1 cellular context compared by ENCODE assay signal in the genomic region with DNA sequence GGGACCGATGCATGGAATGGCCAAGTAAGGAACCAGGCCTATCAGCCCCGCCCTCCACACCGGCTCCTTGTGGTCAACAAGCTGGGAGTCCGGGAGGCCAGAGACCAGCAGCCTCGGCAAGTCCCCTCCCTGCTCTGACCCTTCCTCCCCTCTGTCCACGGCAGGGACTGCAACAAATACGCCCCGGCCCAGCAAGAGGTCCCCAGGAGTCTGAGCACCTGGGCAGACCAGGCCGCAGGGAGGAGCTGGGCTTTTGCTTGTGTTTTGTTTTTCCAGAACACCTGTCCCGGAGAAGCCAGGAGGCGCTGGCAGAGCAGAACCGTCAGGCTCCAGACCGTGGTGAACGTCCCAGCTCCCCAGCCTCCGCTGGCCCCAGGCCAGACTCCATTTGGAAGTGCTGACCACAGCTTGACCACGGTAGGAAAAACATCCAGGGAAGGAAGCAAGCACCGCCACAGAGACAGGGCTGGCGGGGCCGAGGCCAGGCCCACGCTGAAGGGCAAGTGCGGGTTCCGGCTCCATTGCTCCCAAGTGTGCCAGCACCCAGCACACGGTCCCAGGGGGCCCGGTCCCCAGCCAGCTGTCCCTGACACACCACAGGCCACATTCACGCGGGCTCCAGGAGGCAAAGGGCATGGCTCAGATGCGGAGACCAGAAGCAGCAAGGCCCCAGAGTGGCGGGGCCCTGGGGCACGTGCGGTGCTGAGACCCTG.
TF ChIP-seq lines count a peak whose summit lies in the region.

No MANE protein-coding gene starts in this region.

TF ChIP-seq in HepG2, 621 proteins besides CTCF, POLR2A, EP300 and RAD21 (continued from another document):
- TF ChIP-seq, protein P1, sequence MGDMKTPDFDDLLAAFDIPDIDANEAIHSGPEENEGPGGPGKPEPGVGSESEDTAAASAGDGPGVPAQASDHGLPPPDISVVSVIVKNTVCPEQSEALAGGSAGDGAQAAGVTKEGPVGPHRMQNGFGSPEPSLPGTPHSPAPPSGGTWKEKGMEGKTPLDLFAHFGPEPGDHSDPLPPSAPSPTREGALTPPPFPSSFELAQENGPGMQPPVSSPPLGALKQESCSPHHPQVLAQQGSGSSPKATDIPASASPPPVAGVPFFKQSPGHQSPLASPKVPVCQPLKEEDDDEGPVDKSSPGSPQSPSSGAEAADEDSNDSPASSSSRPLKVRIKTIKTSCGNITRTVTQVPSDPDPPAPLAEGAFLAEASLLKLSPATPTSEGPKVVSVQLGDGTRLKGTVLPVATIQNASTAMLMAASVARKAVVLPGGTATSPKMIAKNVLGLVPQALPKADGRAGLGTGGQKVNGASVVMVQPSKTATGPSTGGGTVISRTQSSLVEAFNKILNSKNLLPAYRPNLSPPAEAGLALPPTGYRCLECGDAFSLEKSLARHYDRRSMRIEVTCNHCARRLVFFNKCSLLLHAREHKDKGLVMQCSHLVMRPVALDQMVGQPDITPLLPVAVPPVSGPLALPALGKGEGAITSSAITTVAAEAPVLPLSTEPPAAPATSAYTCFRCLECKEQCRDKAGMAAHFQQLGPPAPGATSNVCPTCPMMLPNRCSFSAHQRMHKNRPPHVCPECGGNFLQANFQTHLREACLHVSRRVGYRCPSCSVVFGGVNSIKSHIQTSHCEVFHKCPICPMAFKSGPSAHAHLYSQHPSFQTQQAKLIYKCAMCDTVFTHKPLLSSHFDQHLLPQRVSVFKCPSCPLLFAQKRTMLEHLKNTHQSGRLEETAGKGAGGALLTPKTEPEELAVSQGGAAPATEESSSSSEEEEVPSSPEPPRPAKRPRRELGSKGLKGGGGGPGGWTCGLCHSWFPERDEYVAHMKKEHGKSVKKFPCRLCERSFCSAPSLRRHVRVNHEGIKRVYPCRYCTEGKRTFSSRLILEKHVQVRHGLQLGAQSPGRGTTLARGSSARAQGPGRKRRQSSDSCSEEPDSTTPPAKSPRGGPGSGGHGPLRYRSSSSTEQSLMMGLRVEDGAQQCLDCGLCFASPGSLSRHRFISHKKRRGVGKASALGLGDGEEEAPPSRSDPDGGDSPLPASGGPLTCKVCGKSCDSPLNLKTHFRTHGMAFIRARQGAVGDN (CRISPR knock-in tag; IDR thresholded peaks at IDR 0.05): 0 out of 2 replicates have a peak, but pooled peaks have one; percentile 39
- TF ChIP-seq FOXA1 (IDR thresholded peaks at IDR 0.05) (no peak), FOXA1 (CRISPR knock-in tag; IDR thresholded peaks at IDR 0.05) (no peak), HNRNPK (IDR thresholded peaks at IDR 0.05; ENCODE audit: low read depth, low read length, poor library complexity, severe bottlenecking) (no peak), AGO2 (optimal IDR thresholded peaks at IDR 0.05; ENCODE audit: low read depth, low read length) (peak; percentile 39), TCF7 (IDR thresholded peaks at IDR 0.05; ENCODE audit: low read depth) (no peak), ZNF101 (CRISPR knock-in tag; IDR thresholded peaks at IDR 0.05; ENCODE audit: borderline replicate concordance, low read depth) (no peak), ELF4 (CRISPR knock-in tag; IDR thresholded peaks at IDR 0.05; ENCODE audit: borderline replicate concordance) (no peak), ZNF615 (CRISPR knock-in tag; IDR thresholded peaks at IDR 0.05; ENCODE audit: borderline replicate concordance) (no peak)
- TF ChIP-seq, protein P2, sequence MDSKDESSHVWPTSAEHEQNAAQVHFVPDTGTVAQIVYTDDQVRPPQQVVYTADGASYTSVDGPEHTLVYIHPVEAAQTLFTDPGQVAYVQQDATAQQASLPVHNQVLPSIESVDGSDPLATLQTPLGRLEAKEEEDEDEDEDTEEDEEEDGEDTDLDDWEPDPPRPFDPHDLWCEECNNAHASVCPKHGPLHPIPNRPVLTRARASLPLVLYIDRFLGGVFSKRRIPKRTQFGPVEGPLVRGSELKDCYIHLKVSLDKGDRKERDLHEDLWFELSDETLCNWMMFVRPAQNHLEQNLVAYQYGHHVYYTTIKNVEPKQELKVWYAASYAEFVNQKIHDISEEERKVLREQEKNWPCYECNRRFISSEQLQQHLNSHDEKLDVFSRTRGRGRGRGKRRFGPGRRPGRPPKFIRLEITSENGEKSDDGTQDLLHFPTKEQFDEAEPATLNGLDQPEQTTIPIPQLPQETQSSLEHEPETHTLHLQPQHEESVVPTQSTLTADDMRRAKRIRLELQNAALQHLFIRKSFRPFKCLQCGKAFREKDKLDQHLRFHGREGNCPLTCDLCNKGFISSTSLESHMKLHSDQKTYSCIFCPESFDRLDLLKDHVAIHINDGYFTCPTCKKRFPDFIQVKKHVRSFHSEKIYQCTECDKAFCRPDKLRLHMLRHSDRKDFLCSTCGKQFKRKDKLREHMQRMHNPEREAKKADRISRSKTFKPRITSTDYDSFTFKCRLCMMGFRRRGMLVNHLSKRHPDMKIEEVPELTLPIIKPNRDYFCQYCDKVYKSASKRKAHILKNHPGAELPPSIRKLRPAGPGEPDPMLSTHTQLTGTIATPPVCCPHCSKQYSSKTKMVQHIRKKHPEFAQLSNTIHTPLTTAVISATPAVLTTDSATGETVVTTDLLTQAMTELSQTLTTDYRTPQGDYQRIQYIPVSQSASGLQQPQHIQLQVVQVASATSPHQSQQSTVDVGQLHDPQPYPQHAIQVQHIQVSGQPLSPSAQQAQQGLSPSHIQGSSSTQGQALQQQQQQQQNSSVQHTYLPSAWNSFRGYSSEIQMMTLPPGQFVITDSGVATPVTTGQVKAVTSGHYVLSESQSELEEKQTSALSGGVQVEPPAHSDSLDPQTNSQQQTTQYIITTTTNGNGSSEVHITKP (CRISPR knock-in tag; IDR thresholded peaks at IDR 0.05; ENCODE audit: low read depth): no peak
- TF ChIP-seq, protein P3, sequence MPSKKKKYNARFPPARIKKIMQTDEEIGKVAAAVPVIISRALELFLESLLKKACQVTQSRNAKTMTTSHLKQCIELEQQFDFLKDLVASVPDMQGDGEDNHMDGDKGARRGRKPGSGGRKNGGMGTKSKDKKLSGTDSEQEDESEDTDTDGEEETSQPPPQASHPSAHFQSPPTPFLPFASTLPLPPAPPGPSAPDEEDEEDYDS (CRISPR knock-in tag; IDR thresholded peaks at IDR 0.05): no peak
- TF ChIP-seq, protein P4, sequence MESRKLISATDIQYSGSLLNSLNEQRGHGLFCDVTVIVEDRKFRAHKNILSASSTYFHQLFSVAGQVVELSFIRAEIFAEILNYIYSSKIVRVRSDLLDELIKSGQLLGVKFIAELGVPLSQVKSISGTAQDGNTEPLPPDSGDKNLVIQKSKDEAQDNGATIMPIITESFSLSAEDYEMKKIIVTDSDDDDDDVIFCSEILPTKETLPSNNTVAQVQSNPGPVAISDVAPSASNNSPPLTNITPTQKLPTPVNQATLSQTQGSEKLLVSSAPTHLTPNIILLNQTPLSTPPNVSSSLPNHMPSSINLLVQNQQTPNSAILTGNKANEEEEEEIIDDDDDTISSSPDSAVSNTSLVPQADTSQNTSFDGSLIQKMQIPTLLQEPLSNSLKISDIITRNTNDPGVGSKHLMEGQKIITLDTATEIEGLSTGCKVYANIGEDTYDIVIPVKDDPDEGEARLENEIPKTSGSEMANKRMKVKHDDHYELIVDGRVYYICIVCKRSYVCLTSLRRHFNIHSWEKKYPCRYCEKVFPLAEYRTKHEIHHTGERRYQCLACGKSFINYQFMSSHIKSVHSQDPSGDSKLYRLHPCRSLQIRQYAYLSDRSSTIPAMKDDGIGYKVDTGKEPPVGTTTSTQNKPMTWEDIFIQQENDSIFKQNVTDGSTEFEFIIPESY (CRISPR knock-in tag; IDR thresholded peaks at IDR 0.05): peak; percentile 56; the same call in 1 of the 2 replicates
- TF ChIP-seq, protein P5, sequence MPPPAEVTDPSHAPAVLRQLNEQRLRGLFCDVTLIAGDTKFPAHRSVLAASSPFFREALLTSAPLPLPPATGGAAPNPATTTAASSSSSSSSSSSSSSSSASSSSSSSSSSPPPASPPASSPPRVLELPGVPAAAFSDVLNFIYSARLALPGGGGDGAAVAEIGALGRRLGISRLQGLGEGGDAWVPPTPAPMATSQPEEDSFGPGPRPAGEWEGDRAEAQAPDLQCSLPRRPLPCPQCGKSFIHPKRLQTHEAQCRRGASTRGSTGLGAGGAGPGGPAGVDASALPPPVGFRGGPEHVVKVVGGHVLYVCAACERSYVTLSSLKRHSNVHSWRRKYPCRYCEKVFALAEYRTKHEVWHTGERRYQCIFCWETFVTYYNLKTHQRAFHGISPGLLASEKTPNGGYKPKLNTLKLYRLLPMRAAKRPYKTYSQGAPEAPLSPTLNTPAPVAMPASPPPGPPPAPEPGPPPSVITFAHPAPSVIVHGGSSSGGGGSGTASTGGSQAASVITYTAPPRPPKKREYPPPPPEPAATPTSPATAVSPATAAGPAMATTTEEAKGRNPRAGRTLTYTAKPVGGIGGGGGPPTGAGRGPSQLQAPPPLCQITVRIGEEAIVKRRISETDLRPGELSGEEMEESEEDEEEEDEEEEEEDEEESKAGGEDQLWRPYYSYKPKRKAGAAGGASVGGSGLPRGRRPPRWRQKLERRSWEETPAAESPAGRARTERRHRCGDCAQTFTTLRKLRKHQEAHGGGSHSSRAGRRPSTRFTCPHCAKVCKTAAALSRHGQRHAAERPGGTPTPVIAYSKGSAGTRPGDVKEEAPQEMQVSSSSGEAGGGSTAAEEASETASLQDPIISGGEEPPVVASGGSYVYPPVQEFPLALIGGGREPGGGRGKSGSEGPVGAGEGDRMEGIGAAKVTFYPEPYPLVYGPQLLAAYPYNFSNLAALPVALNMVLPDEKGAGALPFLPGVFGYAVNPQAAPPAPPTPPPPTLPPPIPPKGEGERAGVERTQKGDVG (CRISPR knock-in tag; IDR thresholded peaks at IDR 0.05; ENCODE audit: borderline replicate concordance): 0 out of 2 replicates have a peak, but pooled peaks have one; percentile 39
- TF ChIP-seq, protein P6, sequence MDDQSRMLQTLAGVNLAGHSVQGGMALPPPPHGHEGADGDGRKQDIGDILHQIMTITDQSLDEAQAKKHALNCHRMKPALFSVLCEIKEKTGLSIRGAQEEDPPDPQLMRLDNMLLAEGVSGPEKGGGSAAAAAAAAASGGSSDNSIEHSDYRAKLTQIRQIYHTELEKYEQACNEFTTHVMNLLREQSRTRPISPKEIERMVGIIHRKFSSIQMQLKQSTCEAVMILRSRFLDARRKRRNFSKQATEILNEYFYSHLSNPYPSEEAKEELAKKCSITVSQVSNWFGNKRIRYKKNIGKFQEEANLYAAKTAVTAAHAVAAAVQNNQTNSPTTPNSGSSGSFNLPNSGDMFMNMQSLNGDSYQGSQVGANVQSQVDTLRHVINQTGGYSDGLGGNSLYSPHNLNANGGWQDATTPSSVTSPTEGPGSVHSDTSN (CRISPR knock-in tag; IDR thresholded peaks at IDR 0.05; ENCODE audit: borderline replicate concordance): no peak
- TF ChIP-seq, protein P7, sequence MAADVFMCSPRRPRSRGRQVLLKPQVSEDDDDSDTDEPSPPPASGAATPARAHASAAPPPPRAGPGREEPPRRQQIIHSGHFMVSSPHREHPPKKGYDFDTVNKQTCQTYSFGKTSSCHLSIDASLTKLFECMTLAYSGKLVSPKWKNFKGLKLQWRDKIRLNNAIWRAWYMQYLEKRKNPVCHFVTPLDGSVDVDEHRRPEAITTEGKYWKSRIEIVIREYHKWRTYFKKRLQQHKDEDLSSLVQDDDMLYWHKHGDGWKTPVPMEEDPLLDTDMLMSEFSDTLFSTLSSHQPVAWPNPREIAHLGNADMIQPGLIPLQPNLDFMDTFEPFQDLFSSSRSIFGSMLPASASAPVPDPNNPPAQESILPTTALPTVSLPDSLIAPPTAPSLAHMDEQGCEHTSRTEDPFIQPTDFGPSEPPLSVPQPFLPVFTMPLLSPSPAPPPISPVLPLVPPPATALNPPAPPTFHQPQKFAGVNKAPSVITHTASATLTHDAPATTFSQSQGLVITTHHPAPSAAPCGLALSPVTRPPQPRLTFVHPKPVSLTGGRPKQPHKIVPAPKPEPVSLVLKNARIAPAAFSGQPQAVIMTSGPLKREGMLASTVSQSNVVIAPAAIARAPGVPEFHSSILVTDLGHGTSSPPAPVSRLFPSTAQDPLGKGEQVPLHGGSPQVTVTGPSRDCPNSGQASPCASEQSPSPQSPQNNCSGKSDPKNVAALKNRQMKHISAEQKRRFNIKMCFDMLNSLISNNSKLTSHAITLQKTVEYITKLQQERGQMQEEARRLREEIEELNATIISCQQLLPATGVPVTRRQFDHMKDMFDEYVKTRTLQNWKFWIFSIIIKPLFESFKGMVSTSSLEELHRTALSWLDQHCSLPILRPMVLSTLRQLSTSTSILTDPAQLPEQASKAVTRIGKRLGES (CRISPR knock-in tag; IDR thresholded peaks at IDR 0.05; ENCODE audit: borderline replicate concordance): no peak
- TF ChIP-seq, protein P8, sequence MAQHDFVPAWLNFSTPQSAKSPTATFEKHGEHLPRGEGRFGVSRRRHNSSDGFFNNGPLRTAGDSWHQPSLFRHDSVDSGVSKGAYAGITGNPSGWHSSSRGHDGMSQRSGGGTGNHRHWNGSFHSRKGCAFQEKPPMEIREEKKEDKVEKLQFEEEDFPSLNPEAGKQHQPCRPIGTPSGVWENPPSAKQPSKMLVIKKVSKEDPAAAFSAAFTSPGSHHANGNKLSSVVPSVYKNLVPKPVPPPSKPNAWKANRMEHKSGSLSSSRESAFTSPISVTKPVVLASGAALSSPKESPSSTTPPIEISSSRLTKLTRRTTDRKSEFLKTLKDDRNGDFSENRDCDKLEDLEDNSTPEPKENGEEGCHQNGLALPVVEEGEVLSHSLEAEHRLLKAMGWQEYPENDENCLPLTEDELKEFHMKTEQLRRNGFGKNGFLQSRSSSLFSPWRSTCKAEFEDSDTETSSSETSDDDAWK (CRISPR knock-in tag; IDR thresholded peaks at IDR 0.05): no peak
